Comparison of ENCODE assay signal across 1 cellular context in the genomic region with DNA sequence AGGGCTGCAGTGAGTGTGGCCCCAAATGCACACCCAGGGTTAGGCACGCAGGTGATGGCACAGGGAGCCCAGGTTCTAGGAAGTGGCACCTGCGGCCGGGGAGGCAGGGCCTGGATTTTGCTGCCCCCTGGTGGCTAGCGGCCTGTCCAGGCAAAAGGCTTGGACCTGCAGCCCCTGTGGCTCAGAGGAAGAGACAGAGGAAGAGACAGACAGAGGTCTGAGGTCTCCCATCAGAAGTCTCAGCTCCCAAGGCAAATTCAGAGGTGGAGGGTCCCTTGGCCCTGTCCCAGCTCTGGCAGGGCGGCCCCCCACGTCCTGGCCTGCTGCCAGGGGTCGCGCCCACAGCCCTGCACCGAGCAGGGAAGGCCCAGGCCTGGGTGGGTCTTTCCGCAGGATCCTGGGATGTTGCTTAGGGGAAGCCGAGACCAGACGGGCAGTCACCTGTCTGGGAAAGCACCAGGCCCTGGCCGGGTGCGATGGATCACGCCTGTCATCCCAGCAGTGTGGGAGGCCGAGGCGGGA.
A peak's percentile ranks its signal among the peaks of the same experiment; 100 is the strongest.
TF ChIP-seq lines count a peak whose summit lies in the region.

No MANE protein-coding gene starts in this region.

TF ChIP-seq in GM12878, 131 proteins besides CTCF, POLR2A, EP300 and RAD21 (continues in another document):
- TF ChIP-seq SIX5 (IDR thresholded peaks at IDR 0.05; ENCODE audit: low read depth, low read length, severe bottlenecking): no peak
- TF ChIP-seq, protein P1, sequence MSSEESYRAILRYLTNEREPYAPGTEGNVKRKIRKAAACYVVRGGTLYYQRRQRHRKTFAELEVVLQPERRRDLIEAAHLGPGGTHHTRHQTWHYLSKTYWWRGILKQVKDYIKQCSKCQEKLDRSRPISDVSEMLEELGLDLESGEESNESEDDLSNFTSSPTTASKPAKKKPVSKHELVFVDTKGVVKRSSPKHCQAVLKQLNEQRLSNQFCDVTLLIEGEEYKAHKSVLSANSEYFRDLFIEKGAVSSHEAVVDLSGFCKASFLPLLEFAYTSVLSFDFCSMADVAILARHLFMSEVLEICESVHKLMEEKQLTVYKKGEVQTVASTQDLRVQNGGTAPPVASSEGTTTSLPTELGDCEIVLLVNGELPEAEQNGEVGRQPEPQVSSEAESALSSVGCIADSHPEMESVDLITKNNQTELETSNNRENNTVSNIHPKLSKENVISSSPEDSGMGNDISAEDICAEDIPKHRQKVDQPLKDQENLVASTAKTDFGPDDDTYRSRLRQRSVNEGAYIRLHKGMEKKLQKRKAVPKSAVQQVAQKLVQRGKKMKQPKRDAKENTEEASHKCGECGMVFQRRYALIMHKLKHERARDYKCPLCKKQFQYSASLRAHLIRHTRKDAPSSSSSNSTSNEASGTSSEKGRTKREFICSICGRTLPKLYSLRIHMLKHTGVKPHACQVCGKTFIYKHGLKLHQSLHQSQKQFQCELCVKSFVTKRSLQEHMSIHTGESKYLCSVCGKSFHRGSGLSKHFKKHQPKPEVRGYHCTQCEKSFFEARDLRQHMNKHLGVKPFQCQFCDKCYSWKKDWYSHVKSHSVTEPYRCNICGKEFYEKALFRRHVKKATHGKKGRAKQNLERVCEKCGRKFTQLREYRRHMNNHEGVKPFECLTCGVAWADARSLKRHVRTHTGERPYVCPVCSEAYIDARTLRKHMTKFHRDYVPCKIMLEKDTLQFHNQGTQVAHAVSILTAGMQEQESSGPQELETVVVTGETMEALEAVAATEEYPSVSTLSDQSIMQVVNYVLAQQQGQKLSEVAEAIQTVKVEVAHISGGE (CRISPR knock-in tag; IDR thresholded peaks at IDR 0.05): no peak
- TF ChIP-seq LARP7 (IDR thresholded peaks at IDR 0.05): peak; percentile 76
- no peak; the same call in 1 of the 2 replicates for TF ChIP-seq CHD1 (IDR thresholded peaks at IDR 0.05; ENCODE audit: low read depth, low read length)
- TF ChIP-seq SIN3A (IDR thresholded peaks at IDR 0.05; ENCODE audit: low read depth, low read length): no peak
- no peak for TF ChIP-seq USF1 (IDR thresholded peaks at IDR 0.05; ENCODE audit: borderline replicate concordance, extremely low read length, insufficient read depth, low read depth, low read length)
- 0 out of 2 replicates have a peak, but pooled peaks have one; percentile 80 for TF ChIP-seq RELB (IDR thresholded peaks at IDR 0.05; ENCODE audit: low read depth)
- TF ChIP-seq RB1 (IDR thresholded peaks at IDR 0.05; ENCODE audit: borderline replicate concordance): 0 out of 2 replicates have a peak, but pooled peaks have one; percentile 11
- no peak for TF ChIP-seq SKIL (IDR thresholded peaks at IDR 0.05; ENCODE audit: low read depth, poor library complexity, severe bottlenecking)
- TF ChIP-seq ZSCAN29 (IDR thresholded peaks at IDR 0.05): no peak
- 0 out of 2 replicates have a peak, but pooled peaks have one; percentile 63 for TF ChIP-seq TCF12 (IDR thresholded peaks at IDR 0.05; ENCODE audit: low read depth, low read length)
- TF ChIP-seq TARDBP (IDR thresholded peaks at IDR 0.05; ENCODE audit: borderline replicate concordance): no peak
- TF ChIP-seq NKRF (conservative IDR thresholded peaks at IDR 0.05): peak; percentile 48; the same call in 1 of the 2 replicates
- peak; percentile 32 for TF ChIP-seq MEF2B (IDR thresholded peaks at IDR 0.05; ENCODE audit: partially characterized antibody, poor library complexity, severe bottlenecking)
- no peak for TF ChIP-seq NFYA (IDR thresholded peaks at IDR 0.05; ENCODE audit: borderline replicate concordance, low read depth, low read length)
- TF ChIP-seq, protein P2, sequence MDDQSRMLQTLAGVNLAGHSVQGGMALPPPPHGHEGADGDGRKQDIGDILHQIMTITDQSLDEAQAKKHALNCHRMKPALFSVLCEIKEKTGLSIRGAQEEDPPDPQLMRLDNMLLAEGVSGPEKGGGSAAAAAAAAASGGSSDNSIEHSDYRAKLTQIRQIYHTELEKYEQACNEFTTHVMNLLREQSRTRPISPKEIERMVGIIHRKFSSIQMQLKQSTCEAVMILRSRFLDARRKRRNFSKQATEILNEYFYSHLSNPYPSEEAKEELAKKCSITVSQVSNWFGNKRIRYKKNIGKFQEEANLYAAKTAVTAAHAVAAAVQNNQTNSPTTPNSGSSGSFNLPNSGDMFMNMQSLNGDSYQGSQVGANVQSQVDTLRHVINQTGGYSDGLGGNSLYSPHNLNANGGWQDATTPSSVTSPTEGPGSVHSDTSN (IDR thresholded peaks at IDR 0.05; ENCODE audit: insufficient replicate concordance, low read depth, low read length): peak; percentile 60
- TF ChIP-seq, protein P3, sequence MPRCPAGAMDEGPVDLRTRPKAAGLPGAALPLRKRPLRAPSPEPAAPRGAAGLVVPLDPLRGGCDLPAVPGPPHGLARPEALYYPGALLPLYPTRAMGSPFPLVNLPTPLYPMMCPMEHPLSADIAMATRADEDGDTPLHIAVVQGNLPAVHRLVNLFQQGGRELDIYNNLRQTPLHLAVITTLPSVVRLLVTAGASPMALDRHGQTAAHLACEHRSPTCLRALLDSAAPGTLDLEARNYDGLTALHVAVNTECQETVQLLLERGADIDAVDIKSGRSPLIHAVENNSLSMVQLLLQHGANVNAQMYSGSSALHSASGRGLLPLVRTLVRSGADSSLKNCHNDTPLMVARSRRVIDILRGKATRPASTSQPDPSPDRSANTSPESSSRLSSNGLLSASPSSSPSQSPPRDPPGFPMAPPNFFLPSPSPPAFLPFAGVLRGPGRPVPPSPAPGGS (IDR thresholded peaks at IDR 0.05; ENCODE audit: borderline replicate concordance, insufficient read depth, low read depth, low read length, poor library complexity, severe bottlenecking): peak; percentile 8
- TF ChIP-seq TCF3 (IDR thresholded peaks at IDR 0.05; ENCODE audit: borderline replicate concordance, insufficient read depth, low read depth, low read length): no peak; the same call in 1 of the 2 replicates
- TF ChIP-seq EED (IDR thresholded peaks at IDR 0.05; ENCODE audit: low read depth): no peak
- TF ChIP-seq TCF7 (IDR thresholded peaks at IDR 0.05; ENCODE audit: borderline replicate concordance): no peak
- TF ChIP-seq NRF1 (conservative IDR thresholded peaks at IDR 0.05; ENCODE audit: low read depth, low read length): no peak
- TF ChIP-seq EZH2 (IDR thresholded peaks at IDR 0.05; ENCODE audit: borderline replicate concordance, control insufficient read depth, low read depth, low read length): no peak
- TF ChIP-seq ESRRA (IDR thresholded peaks at IDR 0.05; ENCODE audit: low read length): no peak
- TF ChIP-seq ZBED1 (IDR thresholded peaks at IDR 0.05; ENCODE audit: borderline replicate concordance): no peak
- TF ChIP-seq CBX3 (IDR thresholded peaks at IDR 0.05; ENCODE audit: borderline replicate concordance, low read depth): no peak
- no peak for TF ChIP-seq MTA2 (IDR thresholded peaks at IDR 0.05; ENCODE audit: low read depth)
- TF ChIP-seq POU2F2 (IDR thresholded peaks at IDR 0.05; ENCODE audit: borderline replicate concordance, low read depth, low read length): 0 out of 3 replicates have a peak, but pooled peaks have one; percentile 4
- TF ChIP-seq SMC3 (IDR thresholded peaks at IDR 0.05; ENCODE audit: borderline replicate concordance, low read length): peak; percentile 85
- no peak for TF ChIP-seq KDM1A (IDR thresholded peaks at IDR 0.05; ENCODE audit: borderline replicate concordance)
- no peak; a peak in 1 of 3 replicates for TF ChIP-seq EGR1 (IDR thresholded peaks at IDR 0.05; ENCODE audit: borderline replicate concordance in 1 of 2, low read depth in 2 of 2, low read length in 2 of 2)
- TF ChIP-seq ATF3 (IDR thresholded peaks at IDR 0.05; ENCODE audit: borderline replicate concordance, extremely low read depth, low read depth, low read length): no peak
- TF ChIP-seq, protein P4, sequence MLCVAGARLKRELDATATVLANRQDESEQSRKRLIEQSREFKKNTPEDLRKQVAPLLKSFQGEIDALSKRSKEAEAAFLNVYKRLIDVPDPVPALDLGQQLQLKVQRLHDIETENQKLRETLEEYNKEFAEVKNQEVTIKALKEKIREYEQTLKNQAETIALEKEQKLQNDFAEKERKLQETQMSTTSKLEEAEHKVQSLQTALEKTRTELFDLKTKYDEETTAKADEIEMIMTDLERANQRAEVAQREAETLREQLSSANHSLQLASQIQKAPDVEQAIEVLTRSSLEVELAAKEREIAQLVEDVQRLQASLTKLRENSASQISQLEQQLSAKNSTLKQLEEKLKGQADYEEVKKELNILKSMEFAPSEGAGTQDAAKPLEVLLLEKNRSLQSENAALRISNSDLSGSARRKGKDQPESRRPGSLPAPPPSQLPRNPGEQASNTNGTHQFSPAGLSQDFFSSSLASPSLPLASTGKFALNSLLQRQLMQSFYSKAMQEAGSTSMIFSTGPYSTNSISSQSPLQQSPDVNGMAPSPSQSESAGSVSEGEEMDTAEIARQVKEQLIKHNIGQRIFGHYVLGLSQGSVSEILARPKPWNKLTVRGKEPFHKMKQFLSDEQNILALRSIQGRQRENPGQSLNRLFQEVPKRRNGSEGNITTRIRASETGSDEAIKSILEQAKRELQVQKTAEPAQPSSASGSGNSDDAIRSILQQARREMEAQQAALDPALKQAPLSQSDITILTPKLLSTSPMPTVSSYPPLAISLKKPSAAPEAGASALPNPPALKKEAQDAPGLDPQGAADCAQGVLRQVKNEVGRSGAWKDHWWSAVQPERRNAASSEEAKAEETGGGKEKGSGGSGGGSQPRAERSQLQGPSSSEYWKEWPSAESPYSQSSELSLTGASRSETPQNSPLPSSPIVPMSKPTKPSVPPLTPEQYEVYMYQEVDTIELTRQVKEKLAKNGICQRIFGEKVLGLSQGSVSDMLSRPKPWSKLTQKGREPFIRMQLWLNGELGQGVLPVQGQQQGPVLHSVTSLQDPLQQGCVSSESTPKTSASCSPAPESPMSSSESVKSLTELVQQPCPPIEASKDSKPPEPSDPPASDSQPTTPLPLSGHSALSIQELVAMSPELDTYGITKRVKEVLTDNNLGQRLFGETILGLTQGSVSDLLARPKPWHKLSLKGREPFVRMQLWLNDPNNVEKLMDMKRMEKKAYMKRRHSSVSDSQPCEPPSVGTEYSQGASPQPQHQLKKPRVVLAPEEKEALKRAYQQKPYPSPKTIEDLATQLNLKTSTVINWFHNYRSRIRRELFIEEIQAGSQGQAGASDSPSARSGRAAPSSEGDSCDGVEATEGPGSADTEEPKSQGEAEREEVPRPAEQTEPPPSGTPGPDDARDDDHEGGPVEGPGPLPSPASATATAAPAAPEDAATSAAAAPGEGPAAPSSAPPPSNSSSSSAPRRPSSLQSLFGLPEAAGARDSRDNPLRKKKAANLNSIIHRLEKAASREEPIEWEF (IDR thresholded peaks at IDR 0.05; ENCODE audit: insufficient replicate concordance, low read depth, low read length): no peak
- TF ChIP-seq IKZF2 (IDR thresholded peaks at IDR 0.05): peak; percentile 75 to 78
